Comparison of ENCODE assay signal across 1 cellular context in genomic region chr11:17643506-17644405, GRCh38.
TF ChIP-seq lines count a peak whose summit lies in the region.

No MANE protein-coding gene starts in this region.

TF ChIP-seq in SK-N-SH, 30 proteins besides CTCF, POLR2A, EP300 and RAD21 (continued from another document):
- TF ChIP-seq REST (IDR thresholded peaks at IDR 0.05; ENCODE audit: low read depth, low read length) (no peak), USF2 (IDR thresholded peaks at IDR 0.05; ENCODE audit: borderline replicate concordance, low read depth, low read length) (no peak), MEF2A (IDR thresholded peaks at IDR 0.05; ENCODE audit: borderline replicate concordance, low read depth) (no peak)
